Comparison of ENCODE assay signal across 8 cellular contexts in the genomic region with DNA sequence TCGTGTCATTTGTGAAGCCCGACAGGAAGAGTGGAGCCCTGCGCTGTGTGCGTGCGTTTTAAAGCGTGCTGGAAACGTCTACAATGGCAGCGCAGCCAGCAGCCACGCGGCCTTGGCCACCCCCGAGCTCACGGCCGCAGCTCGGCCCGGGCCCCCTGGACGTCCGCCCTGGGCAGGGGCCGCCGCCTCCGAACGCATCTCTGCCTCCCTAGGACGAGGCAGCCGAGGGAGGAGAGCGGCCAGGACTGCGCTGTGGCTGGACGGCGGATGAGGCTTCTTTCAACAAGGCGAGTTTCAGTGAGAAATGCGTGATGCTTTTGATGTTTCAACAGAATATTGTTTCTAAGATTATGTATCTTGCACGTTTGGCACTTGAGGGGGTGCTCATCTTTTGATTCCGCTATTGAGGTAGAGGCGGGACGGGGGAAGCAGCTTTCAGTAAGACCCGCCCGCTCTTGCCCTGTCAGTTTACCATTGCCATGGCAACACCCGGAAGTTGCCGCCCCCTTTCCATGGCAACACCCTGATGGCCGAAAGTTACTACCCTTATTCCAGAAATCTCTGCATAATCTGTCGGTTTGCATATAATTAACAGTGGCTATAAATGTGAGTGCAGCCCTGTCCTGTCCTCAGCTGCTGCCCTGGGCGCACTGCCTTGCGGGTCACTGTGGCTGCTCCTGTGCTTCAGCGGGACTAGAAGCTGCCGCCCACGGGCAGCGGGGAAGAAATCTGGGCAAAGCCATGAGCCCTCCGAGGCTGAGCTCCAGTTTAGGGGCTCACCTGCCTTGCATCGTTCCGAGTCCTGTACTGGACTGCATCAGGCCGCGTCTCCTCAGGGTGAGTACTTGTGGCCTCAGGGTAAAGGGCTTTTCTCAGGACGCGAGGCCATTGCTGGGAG. TPM values are rescaled to one million over a fixed set of nuclear protein-coding genes. Genes with fewer than 3 reads are reported as not detected.
DNase-seq lines count a peak whose midpoint lies in the region; ATAC-seq and TF ChIP-seq lines count a peak whose summit lies in the region.

No MANE protein-coding gene starts in this region.

- peak overlapping the region; percentile 47 for H3K4me3 Mint-ChIP-seq in endodermal cell

- H3K27me3 ChIP-seq in endodermal cell (ENCODE audit: control insufficient read depth, insufficient read depth, low read length, poor library complexity, severe bottlenecking) (no peaks in the 10 kb centered on the region), mononuclear cell (ENCODE audit: insufficient read depth, low read length) (peaks cover 5% of the 10 kb centered on the region)

- no peaks in the 10 kb centered on the region for H3K27me3 Mint-ChIP-seq in endodermal cell (ENCODE audit: insufficient read depth)

- H3K4me1 ChIP-seq in endodermal cell (ENCODE audit: control insufficient read depth, insufficient read depth, low read length) (no peaks in the 10 kb centered on the region), mononuclear cell (ENCODE audit: insufficient read depth, low read length) (peaks cover 17% of the 10 kb centered on the region)

- H3K9me3 Mint-ChIP-seq in endodermal cell: no peaks in the 10 kb centered on the region

- no peak overlapping the region for H3K4me3 ChIP-seq in endodermal cell (ENCODE audit: low read length)
- H3K4me3 ChIP-seq in mononuclear cell (ENCODE audit: low read length): peak overlapping the region; percentile 39

- H3K27ac ChIP-seq in endodermal cell (ENCODE audit: low read depth, low read length): no peak overlapping the region

- peak; percentile 68 for DNase-seq in activated gamma-delta T cell treated with Interleukin-2 at 50 U/mL for 16 hours
- DNase-seq in activated gamma-delta T cell (lab: John Stamatoyannopoulos, UW): no peak
- peak; percentile 82 to 88 for DNase-seq in NCI-H526 (lab: John Stamatoyannopoulos, UW)
- peak; percentile 32 to 40 (median 38) for DNase-seq in activated CD8-positive, alpha-beta memory T cell treated with anti-CD3 and anti-CD28 coated beads for 48 hours (ENCODE audit: low read depth in 2 of 3, low spot score in 2 of 3)
- peak; percentile 88 for DNase-seq in endodermal cell
- DNase-seq in stimulated activated CD8-positive, alpha-beta memory T cell treated with anti-CD3 and anti-CD28 coated beads, Interleukin-15, amount 100 ng/mL, for 48 hours (ENCODE audit: low read depth in 2 of 2): peak; percentile 61 to 65

- peak; percentile 77 for ATAC-seq in HG03095 (IDR thresholded peaks at IDR 0.05; ENCODE audit: unreplicated experiment)

- 85 to 92% methylated on average over 35 to 52 of the region's 52 CpGs for WGBS in endodermal cell (ENCODE audit: insufficient coverage in 1 of 2, insufficient read length in 1 of 2), 2 experiments

- H3K9ac ChIP-seq in endodermal cell (ENCODE audit: extremely low read depth, low read length, poor library complexity, severe bottlenecking): no peak overlapping the region

- H3K36me3 Mint-ChIP-seq in endodermal cell (ENCODE audit: low read depth): peaks cover 39% of the 10 kb centered on the region

- H3K9me3 ChIP-seq in endodermal cell (ENCODE audit: control insufficient read depth, low read length) (no peaks in the 10 kb centered on the region), mononuclear cell (ENCODE audit: low read depth, low read length) (no peaks in the 10 kb centered on the region)

- no peak overlapping the region for H3K27ac Mint-ChIP-seq in endodermal cell

- peaks cover 7% of the 10 kb centered on the region for H3K4me1 Mint-ChIP-seq in endodermal cell

- no peak for TF ChIP-seq CTCF in endodermal cell (conservative IDR thresholded peaks at IDR 0.05)

- H3K36me3 ChIP-seq in endodermal cell (ENCODE audit: control insufficient read depth, insufficient read depth, low read length): peaks cover 74% of the 10 kb centered on the region

RNA-seq across cellular contexts. Expression of gene ADNP2, which starts 38.6 kb away (rescaled TPM):
- total RNA-seq in endodermal cell (10 to 100 TPM; 38.4 to 51.0 TPM), mononuclear cell (83.3 TPM)
- polyA plus RNA-seq in endodermal cell (2013, experiment 1 of 2): 32.2 TPM
- 34.7 TPM for polyA plus RNA-seq in endodermal cell (2013, experiment 2 of 2)
